Comparison of ENCODE assay signal across 2 cellular contexts in genomic region chr2:36441816-36442215, GRCh38.
TF ChIP-seq lines count a peak whose summit lies in the region.

No MANE protein-coding gene starts in this region.

TF ChIP-seq in HepG2, 621 proteins besides CTCF, POLR2A, EP300 and RAD21 (continued from another document and continues in another):
- TF ChIP-seq BCL3 (CRISPR knock-in tag; IDR thresholded peaks at IDR 0.05) (no peak), MBD4 (IDR thresholded peaks at IDR 0.05; ENCODE audit: borderline replicate concordance, low read length) (no peak), AKNA (CRISPR knock-in tag; IDR thresholded peaks at IDR 0.05; ENCODE audit: borderline replicate concordance) (no peak), MXD3 (CRISPR knock-in tag; IDR thresholded peaks at IDR 0.05) (no peak), KIAA2018 (CRISPR knock-in tag; IDR thresholded peaks at IDR 0.05; ENCODE audit: borderline replicate concordance) (no peak), SRSF9 (IDR thresholded peaks at IDR 0.05; ENCODE audit: borderline replicate concordance, insufficient read depth, low read depth, low read length, poor library complexity, severe bottlenecking) (no peak)

TF ChIP-seq in SK-N-SH, 30 proteins besides CTCF, POLR2A, EP300 and RAD21 (continued from another document):
- TF ChIP-seq REST (IDR thresholded peaks at IDR 0.05; ENCODE audit: low read depth, low read length) (no peak), TAF1 (IDR thresholded peaks at IDR 0.05; ENCODE audit: borderline replicate concordance, low read depth, low read length) (no peak), EZH2phosphoT487 (IDR thresholded peaks at IDR 0.05; ENCODE audit: borderline replicate concordance, low read depth) (no peak), MEF2A (IDR thresholded peaks at IDR 0.05; ENCODE audit: borderline replicate concordance, low read depth) (peak; percentile 73; the same call in 1 of the 2 replicates), ZBTB33 (IDR thresholded peaks at IDR 0.05; ENCODE audit: borderline replicate concordance, low read depth) (0 out of 2 replicates have a peak, but pooled peaks have one; percentile 39), FOSL2 (IDR thresholded peaks at IDR 0.05; ENCODE audit: borderline replicate concordance, low read depth) (peak; percentile 25; the same call in 1 of the 2 replicates), RXRA (IDR thresholded peaks at IDR 0.05; ENCODE audit: borderline replicate concordance, low read depth) (peak; percentile 60; the same call in 1 of the 2 replicates), GATA2 (CRISPR knock-in tag; IDR thresholded peaks at IDR 0.05) (no peak), POLR2AphosphoS5 (IDR thresholded peaks at IDR 0.05; ENCODE audit: low read depth, low read length) (0 out of 2 replicates have a peak, but pooled peaks have one; percentile 25), TCF12 (IDR thresholded peaks at IDR 0.05) (peak; percentile 87), RFX5 (IDR thresholded peaks at IDR 0.05; ENCODE audit: low read length) (no peak), SMC3 (IDR thresholded peaks at IDR 0.05; ENCODE audit: low read depth, low read length) (no peak), NFIC (IDR thresholded peaks at IDR 0.05; ENCODE audit: borderline replicate concordance) (peak; percentile 93), IRF3 (IDR thresholded peaks at IDR 0.05; ENCODE audit: low read depth, low read length) (no peak), CHD2 (IDR thresholded peaks at IDR 0.05; ENCODE audit: low read length, partially characterized antibody) (no peak), SIN3A (IDR thresholded peaks at IDR 0.05; ENCODE audit: borderline replicate concordance, low read depth, low read length) (peak; percentile 76; the same call in 1 of the 2 replicates), YY1 (IDR thresholded peaks at IDR 0.05; ENCODE audit: low read depth) (no peak), NRF1 (IDR thresholded peaks at IDR 0.05; ENCODE audit: low read depth, low read length) (no peak), MAX (IDR thresholded peaks at IDR 0.05; ENCODE audit: low read depth) (peak; percentile 66)
